Comparison of ENCODE assay signal across 11 cellular contexts in genomic region chr14:75144944-75145343, GRCh38. TPM values are rescaled to one million over a fixed set of nuclear protein-coding genes. Genes with fewer than 3 reads are reported as not detected.
DNase-seq lines count a peak whose midpoint lies in the region; ATAC-seq, FAIRE-seq and TF ChIP-seq lines count a peak whose summit lies in the region.
"Had no signal": no experiment of that assay in that cellular context is flagged by ENCODE, and none has a peak within 500 bp of the region (broad histone marks: within the 10 kb centered on the region; RNA-seq: fewer than 3 reads in every experiment).

No MANE protein-coding gene starts in this region.

- no peak for TF ChIP-seq CTCF in liver (IDR thresholded peaks at IDR 0.05; ENCODE audit: low read depth, low read length, missing input control)
- TF ChIP-seq CTCF in HepG2 (CRISPR knock-in tag; IDR thresholded peaks at IDR 0.05) = no peak
- TF ChIP-seq CTCF in mucosa of descending colon (IDR thresholded peaks at IDR 0.05) = no peak

- CTCF ChIA-PET in HepG2 (lab: Yijun Ruan, JAX; ENCODE audit: low intra/inter-chr PET ratio, low total read pairs) = no interaction called here
- CTCF ChIA-PET in HEK293T (lab: Yijun Ruan, JAX) = no interaction called here

- FAIRE-seq in HepG2 (lab: Jason Lieb, UNC) = no peak

- H3K4me1 ChIP-seq in liver (ENCODE audit: control insufficient read depth in 4 of 4, insufficient read depth in 4 of 4, low read length in 3 of 4) (peaks cover 0 to 4% (median 2%) of the 10 kb centered on the region in 4 donors), HepG2 (ENCODE audit: insufficient read depth, low read length) (peaks cover 52% of the 10 kb centered on the region), mucosa of descending colon (ENCODE audit: low read depth) (peaks cover 22% of the 10 kb centered on the region)

- H4K20me1 ChIP-seq in HepG2 (ENCODE audit: insufficient read depth, low read length) = no peaks in the 10 kb centered on the region

- no peak overlapping the region for H2AFZ ChIP-seq in HepG2 (ENCODE audit: low read length)

- no peak overlapping the region for H3K4me3 ChIP-seq in liver (ENCODE audit: low read depth in 1 of 3, low read length in 3 of 3)
- H3K4me3 ChIP-seq in HepG2 (replicated peaks in 1 of 3; ENCODE audit: insufficient read depth in 1 of 3, low read depth in 2 of 3, low read length in 3 of 3) = no peak overlapping the region
- no peak overlapping the region for H3K4me3 ChIP-seq in mucosa of descending colon

- H3K9me3 ChIP-seq in liver (ENCODE audit: control insufficient read depth in 4 of 4, low read length in 3 of 4) (no peaks in the 10 kb centered on the region), HepG2 (ENCODE audit: low read length) (no peaks in the 10 kb centered on the region), mucosa of descending colon (no peaks in the 10 kb centered on the region)

- H3K79me2 ChIP-seq in HepG2 (ENCODE audit: insufficient read depth, low read length) = peaks cover 36% of the 10 kb centered on the region

- H3K4me2 ChIP-seq in HepG2 (ENCODE audit: low read depth, low read length) = no peak overlapping the region

- POLR2A ChIA-PET in HepG2 (lab: Yijun Ruan, JAX) (no interaction called here), HEK293T (lab: Yijun Ruan, JAX) (no interaction called here)

- DNase-seq in HepG2 (ENCODE audit: low spot score) (no peak), mucosa of descending colon (peak in 1 of 3 donors; percentile 21), HEK293T (ENCODE audit: extremely low spot score) (no peak), NCI-H526 treated with DMSO at 0.1 percent for 48 hours (lab: John Stamatoyannopoulos, UW) (no peak), occipital lobe (lab: John Stamatoyannopoulos, UW) (no peak)
- DNase-seq: activated naive CD4-positive, alpha-beta T cell; kidney glomerular epithelial cell; NCI-H526 had no signal

- in situ Hi-C loops in HepG2 (cut with HindIII; ENCODE audit: extremely low pct_ligation_motif_present, low pct_unique_long_range_greater_than_20kb) = no loop called here

- ATAC-seq in HepG2 = no peak
- peak; percentile 40 for ATAC-seq in mucosa of descending colon
- ATAC-seq in HG03432 (IDR thresholded peaks at IDR 0.05; ENCODE audit: unreplicated experiment) = no peak

- TF ChIP-seq EP300 in HepG2 (IDR thresholded peaks at IDR 0.05; ENCODE audit: low read depth in 2 of 2, low read length in 2 of 2) = no peak
- no peak for TF ChIP-seq EP300 in HepG2 (CRISPR knock-in tag; IDR thresholded peaks at IDR 0.05; ENCODE audit: borderline replicate concordance)

- H3K36me3 ChIP-seq in liver (ENCODE audit: control insufficient read depth in 4 of 4, insufficient read depth in 3 of 4, low read depth in 1 of 4, low read length in 3 of 4) (peaks cover 0 to 11% (median 2%) of the 10 kb centered on the region in 4 donors), HepG2 (replicated peaks in 1 of 2; ENCODE audit: control insufficient read depth in 1 of 2, insufficient read depth in 2 of 2, low read length in 2 of 2) (peaks cover 0 to 32% of the 10 kb centered on the region in 2 experiments), mucosa of descending colon (ENCODE audit: low read depth) (no peaks in the 10 kb centered on the region)

- no TSS peak for BruUV-seq in HepG2 (replicated peaks; lab: Mats Ljungman, UMichigan)

- TF ChIP-seq POLR2A in HepG2 (IDR thresholded peaks at IDR 0.05; ENCODE audit: insufficient read depth in 1 of 2, low read depth in 2 of 2, low read length in 2 of 2) = no peak

- H3K27ac ChIP-seq in liver (ENCODE audit: low read depth in 1 of 2, low read length in 2 of 2) (peak overlapping the region; percentile 38 to 47), HepG2 (ENCODE audit: extremely low read length, insufficient read depth, low read length) (no peak overlapping the region), cingulate gyrus (ENCODE audit: low read depth, low read length) (peak overlapping the region; percentile 79)

- H3K27me3 ChIP-seq in liver (ENCODE audit: control insufficient read depth in 4 of 4, insufficient read depth in 4 of 4, low read length in 3 of 4) (no peaks in the 10 kb centered on the region), HepG2 (ENCODE audit: control insufficient read depth in 1 of 2, insufficient read depth in 2 of 2, low read length in 2 of 2) (no peaks in the 10 kb centered on the region)

- TF ChIP-seq RAD21 in liver (IDR thresholded peaks at IDR 0.05) (peak in 1 of 2 donors; percentile 10), HepG2 (CRISPR knock-in tag; IDR thresholded peaks at IDR 0.05) (no peak)

- intact Hi-C loops in HepG2 (cut with micrococcal nuclease; ENCODE audit: unreplicated experiment) (no loop called here), mucosa of descending colon (cut with DNase I, micrococcal nuclease) (loop anchor here in 1 of 2 donors (10.0 kb wide), 1 partner anchor 340 kb away; no protein-coding TSS in a partner anchor)

- WGBS in liver = 82% methylated on average over 5 of the region's 5 CpGs
- 100% methylated on average over 4 of the region's 5 CpGs for WGBS in HepG2 (ENCODE audit: low lambda C conversion rate)

- H3K9ac ChIP-seq in liver (ENCODE audit: low read depth in 1 of 2, low read length in 2 of 2) (peak overlapping the region in 1 of 2 donors; percentile 13), HepG2 (ENCODE audit: insufficient read depth, low read depth, low read length) (no peak overlapping the region)

TF ChIP-seq in liver, 16 proteins besides CTCF, POLR2A, EP300 and RAD21 (continues in another document):
- TF ChIP-seq GABPA (IDR thresholded peaks at IDR 0.05 in 1 of 2, conservative IDR thresholded peaks at IDR 0.05 in 1 of 2) = no peak
- TF ChIP-seq RXRA (IDR thresholded peaks at IDR 0.05) = no peak
- TF ChIP-seq YY1 (IDR thresholded peaks at IDR 0.05) = no peak

TF ChIP-seq in HepG2, 621 proteins besides CTCF, POLR2A, EP300 and RAD21 (continues in another document):
- TF ChIP-seq KDM3A (CRISPR knock-in tag; IDR thresholded peaks at IDR 0.05; ENCODE audit: low read depth) = no peak

TF ChIP-seq in HEK293T, 16 proteins besides CTCF, POLR2A, EP300 and RAD21:
- no peak for TF ChIP-seq BHLHE40 (IDR thresholded peaks at IDR 0.05; ENCODE audit: borderline replicate concordance)
- no peak for TF ChIP-seq TARDBP (IDR thresholded peaks at IDR 0.05)

RNA-seq across cellular contexts. Expression of gene NEK9, which starts 18.1 kb away (rescaled TPM):
- 10 to 100 TPM; 35.2 to 46.0 TPM for total RNA-seq in liver
- polyA plus RNA-seq in liver = 10 to 100 TPM; 13.4 to 24.3 TPM
- total RNA-seq in HepG2 (2016; rRNA removed; fragmentation: Illumina TruSeq; extraction: Trizol) = 16.5 and 29.4 TPM in 2 replicates
- 8.6 and 9.3 TPM in 2 replicates for total RNA-seq in HepG2 (2016; cell fraction: cytosol; rRNA removed; fragmentation: Illumina TruSeq; extraction: Trizol; ENCODE audit: low read depth)
- 17.5 and 29.6 TPM in 2 replicates for total RNA-seq in HepG2 (2016; cell fraction: insoluble cytoplasmic fraction; rRNA removed; fragmentation: Illumina TruSeq; extraction: Trizol)
- total RNA-seq in HepG2 (2016; cell fraction: membrane; rRNA removed; fragmentation: Illumina TruSeq; extraction: Trizol) = 11.8 and 12.2 TPM in 2 replicates
- total RNA-seq in HepG2 (2016; cell fraction: nucleus; rRNA removed; fragmentation: Illumina TruSeq; extraction: Trizol) = 25.2 and 29.4 TPM in 2 replicates
- polyA plus RNA-seq in HepG2 (2011; rRNA removed) = 27.3 and 32.1 TPM in 2 replicates
- polyA plus RNA-seq in HepG2 (2011; cell fraction: cytosol; rRNA removed) = 17.4 and 19.0 TPM in 2 replicates
- 69.4 and 74.5 TPM in 2 replicates for polyA plus RNA-seq in HepG2 (2011; cell fraction: nucleus; rRNA removed)
- polyA plus RNA-seq in HepG2 (2012) = 30.8 and 31.9 TPM in 2 replicates
- 0.96 and 1.7 TPM in 2 replicates for polyA plus RNA-seq in HepG2 (2016; cell fraction: cytosol; fragmentation: Illumina TruSeq; extraction: Trizol; ENCODE audit: low read depth)
- polyA plus RNA-seq in HepG2 (2016; cell fraction: insoluble cytoplasmic fraction; fragmentation: Illumina TruSeq; extraction: Trizol; ENCODE audit: low read depth) = 32.5 and 34.6 TPM in 2 replicates
- 4.7 and 5.0 TPM in 2 replicates for polyA plus RNA-seq in HepG2 (2016; cell fraction: membrane; fragmentation: Illumina TruSeq; extraction: Trizol; ENCODE audit: low read depth)
- 60.6 and 64.1 TPM in 2 replicates for polyA plus RNA-seq in HepG2 (2016; cell fraction: nucleus; fragmentation: Illumina TruSeq; extraction: Trizol; ENCODE audit: insufficient read depth, low read depth)
- 33.3 and 65.4 TPM in 2 replicates for polyA minus RNA-seq in HepG2 (2011; rRNA and poly(A)+ RNA removed; ENCODE audit: low replicate concordance)
- polyA minus RNA-seq in HepG2 (2011; cell fraction: cytosol; rRNA and poly(A)+ RNA removed) = 16.4 and 19.4 TPM in 2 replicates
- polyA minus RNA-seq in HepG2 (2011; cell fraction: nucleus; rRNA and poly(A)+ RNA removed) = 42.6 and 47.6 TPM in 2 replicates
- total RNA-seq in mucosa of descending colon = 100 to 1,000 TPM in 1 of 3 donors, 10 to 100 TPM in 2; 44.7 to 104 (median 49.9) TPM
- total RNA-seq in occipital lobe = 37.7 TPM

RNA-seq across cellular contexts. Expression of gene TMED10, which starts 31.5 kb away (rescaled TPM):
- total RNA-seq in liver = 100 to 1,000 TPM; 167 to 297 TPM
- polyA plus RNA-seq in liver = 100 to 1,000 TPM; 206 to 349 TPM
- total RNA-seq in HepG2 (2016; rRNA removed; fragmentation: Illumina TruSeq; extraction: Trizol) = 183 and 311 TPM in 2 replicates
- total RNA-seq in HepG2 (2016; cell fraction: cytosol; rRNA removed; fragmentation: Illumina TruSeq; extraction: Trizol; ENCODE audit: low read depth) = 31.8 and 36.6 TPM in 2 replicates
- total RNA-seq in HepG2 (2016; cell fraction: insoluble cytoplasmic fraction; rRNA removed; fragmentation: Illumina TruSeq; extraction: Trizol) = 191 and 318 TPM in 2 replicates
- total RNA-seq in HepG2 (2016; cell fraction: membrane; rRNA removed; fragmentation: Illumina TruSeq; extraction: Trizol) = 62.0 and 63.6 TPM in 2 replicates
- 252 and 291 TPM in 2 replicates for total RNA-seq in HepG2 (2016; cell fraction: nucleus; rRNA removed; fragmentation: Illumina TruSeq; extraction: Trizol)
- polyA plus RNA-seq in HepG2 (2011; rRNA removed) = 292 and 377 TPM in 2 replicates
- polyA plus RNA-seq in HepG2 (2011; cell fraction: cytosol; rRNA removed) = 308 and 326 TPM in 2 replicates
- polyA plus RNA-seq in HepG2 (2011; cell fraction: nucleus; rRNA removed) = 81.4 and 84.1 TPM in 2 replicates
- polyA plus RNA-seq in HepG2 (2012) = 131 and 139 TPM in 2 replicates
- polyA plus RNA-seq in HepG2 (2016; cell fraction: cytosol; fragmentation: Illumina TruSeq; extraction: Trizol; ENCODE audit: low read depth) = 36.6 and 41.3 TPM in 2 replicates
- 162 and 165 TPM in 2 replicates for polyA plus RNA-seq in HepG2 (2016; cell fraction: insoluble cytoplasmic fraction; fragmentation: Illumina TruSeq; extraction: Trizol; ENCODE audit: low read depth)
- 58.6 and 59.0 TPM in 2 replicates for polyA plus RNA-seq in HepG2 (2016; cell fraction: membrane; fragmentation: Illumina TruSeq; extraction: Trizol; ENCODE audit: low read depth)
- 306 and 326 TPM in 2 replicates for polyA plus RNA-seq in HepG2 (2016; cell fraction: nucleus; fragmentation: Illumina TruSeq; extraction: Trizol; ENCODE audit: insufficient read depth, low read depth)
- polyA minus RNA-seq in HepG2 (2011; rRNA and poly(A)+ RNA removed; ENCODE audit: low replicate concordance) = 546 and 919 TPM in 2 replicates
- polyA minus RNA-seq in HepG2 (2011; cell fraction: cytosol; rRNA and poly(A)+ RNA removed) = 247 and 332 TPM in 2 replicates
- polyA minus RNA-seq in HepG2 (2011; cell fraction: nucleus; rRNA and poly(A)+ RNA removed) = 78.8 and 85.5 TPM in 2 replicates
- total RNA-seq in mucosa of descending colon = 100 to 1,000 TPM; 223 to 411 (median 317) TPM
- 135 TPM for total RNA-seq in occipital lobe
